ENCODE assay signal across 15 cellular contexts in genomic region chr12:132282950-132283771, GRCh38. TPM values are rescaled to one million over a fixed set of nuclear protein-coding genes. Genes with fewer than 3 reads are reported as not detected.
DNase-seq lines count a peak whose midpoint lies in the region; ATAC-seq and TF ChIP-seq lines count a peak whose summit lies in the region.
"Had no signal": no experiment of that assay in that cellular context is flagged by ENCODE, and none has a peak within 500 bp of the region (broad histone marks: within the 10 kb centered on the region; RNA-seq: fewer than 3 reads in every experiment).

No MANE protein-coding gene starts in this region.

- peak overlapping the region; percentile 76 for H3K56ac ChIP-seq in mesendoderm (ENCODE audit: low read length)

- no peaks in the 10 kb centered on the region for H3K79me1 ChIP-seq in mesendoderm (ENCODE audit: low read length)

- H3K23ac ChIP-seq in mesendoderm (ENCODE audit: low read length), result no peak overlapping the region

- H3K27ac ChIP-seq in GM23338 (ENCODE audit: low read depth) (no peak overlapping the region), mesendoderm (ENCODE audit: low read depth, low read length) (no peak overlapping the region)
- H3K27ac ChIP-seq: ascending aorta, left lung, PC-9 had no signal

- WGBS in mesendoderm (ENCODE audit: extremely low coverage, insufficient coverage, low lambda C conversion rate), result no CpG with 5 or more reads among the region's 39 CpGs

- no peak overlapping the region for H2AFZ ChIP-seq in GM23338
- H2AFZ ChIP-seq: PC-9 had no signal

- H3K9me2 ChIP-seq in GM23338 (ENCODE audit: insufficient read depth), result no peaks in the 10 kb centered on the region

- H4K8ac ChIP-seq in mesendoderm (ENCODE audit: low read depth, low read length), result no peak overlapping the region

- POLR2A ChIA-PET in activated CD8-positive, alpha-beta T cell treated with anti-CD3 and anti-CD28 coated beads, Interleukin-2, amount 10 ng/mL, durations not matched to agents 7 days and 5 days (lab: Charles Lee), result no interaction called here
- POLR2A ChIA-PET in activated CD8-positive, alpha-beta T cell treated with anti-CD3 and anti-CD28 coated beads for 36 hours (lab: Charles Lee), result no interaction called here

- peak overlapping the region; percentile 32 for H3K9ac ChIP-seq in mesendoderm (ENCODE audit: low read length)

- H3K18ac ChIP-seq in mesendoderm (ENCODE audit: low read length), result no peak overlapping the region

- H3K27me3 ChIP-seq in GM23338 (ENCODE audit: insufficient read depth) (no peaks in the 10 kb centered on the region), mesendoderm (ENCODE audit: insufficient read depth, low read length, poor library complexity) (peaks cover 6% of the 10 kb centered on the region)
- H3K27me3 ChIP-seq: ascending aorta had no signal

- intact Hi-C loops in activated CD8-positive, alpha-beta T cell treated with anti-CD3 and anti-CD28 coated beads for 36 hours (cut with micrococcal nuclease), result no loop called here

- no peak overlapping the region for H3K4me3 ChIP-seq in GM23338
- H3K4me3 ChIP-seq in mesendoderm (ENCODE audit: low read length), result no peak overlapping the region
- H3K4me3 ChIP-seq: ascending aorta, dorsolateral prefrontal cortex, left lung, PC-9 had no signal

- H3F3A ChIP-seq in GM23338 (replicated peaks; ENCODE audit: low read depth), result peaks cover 5% of the 10 kb centered on the region; the same call in 1 of the 2 replicates

- CTCF ChIA-PET in activated CD8-positive, alpha-beta T cell treated with anti-CD3 and anti-CD28 coated beads, Interleukin-2, amount 10 ng/mL, durations not matched to agents 7 days and 5 days (lab: Charles Lee), result no interaction called here
- CTCF ChIA-PET in activated CD8-positive, alpha-beta T cell treated with anti-CD3 and anti-CD28 coated beads for 36 hours (lab: Charles Lee), result no interaction called here

- H3K4ac ChIP-seq in mesendoderm (ENCODE audit: low read depth, low read length), result no peak overlapping the region

- no peak for ATAC-seq in activated CD8-positive, alpha-beta T cell treated with anti-CD3 and anti-CD28 coated beads, Interleukin-2, amount 10 ng/mL, durations not matched to agents 7 days and 5 days
- no peak for ATAC-seq in activated CD8-positive, alpha-beta T cell treated with anti-CD3 and anti-CD28 coated beads for 36 hours
- ATAC-seq in GM23338, result peak; percentile 32
- ATAC-seq: left lung had no signal

- H3K79me2 ChIP-seq in GM23338 (replicated peaks; ENCODE audit: insufficient read depth) (no peaks in the 10 kb centered on the region), mesendoderm (ENCODE audit: control insufficient read depth, insufficient read depth, low read length) (no peaks in the 10 kb centered on the region)

- H3K4me1 ChIP-seq in GM23338 (ENCODE audit: insufficient read depth) (peaks cover 4% of the 10 kb centered on the region; the same call in 1 of the 2 replicates), mesendoderm (ENCODE audit: control insufficient read depth, low read depth, low read length) (peaks cover 3% of the 10 kb centered on the region)
- H3K4me1 ChIP-seq: ascending aorta, left lung had no signal

- no peak overlapping the region for H3K27ac Mint-ChIP-seq in activated CD8-positive, alpha-beta T cell treated with anti-CD3 and anti-CD28 coated beads, Interleukin-2, amount 10 ng/mL, durations not matched to agents 7 days and 5 days
- H3K27ac Mint-ChIP-seq in activated CD8-positive, alpha-beta T cell treated with anti-CD3 and anti-CD28 coated beads for 36 hours, result no peak overlapping the region
- H3K27ac Mint-ChIP-seq in GM23338, result no peak overlapping the region
- no peak overlapping the region for H3K27ac Mint-ChIP-seq in mesothelial cell of epicardium

- H2BK120ac ChIP-seq in mesendoderm (ENCODE audit: low read depth, low read length), result no peak overlapping the region

- H3K36me3 ChIP-seq in GM23338 (ENCODE audit: insufficient read depth) (no peaks in the 10 kb centered on the region), mesendoderm (ENCODE audit: control insufficient read depth, insufficient read depth, low read length) (no peaks in the 10 kb centered on the region)
- H3K36me3 ChIP-seq: ascending aorta, left lung had no signal

- H4K5ac ChIP-seq in mesendoderm (ENCODE audit: low read length), result no peak overlapping the region

- no peak overlapping the region for H3K4me3 Mint-ChIP-seq in activated CD8-positive, alpha-beta T cell treated with anti-CD3 and anti-CD28 coated beads, Interleukin-2, amount 10 ng/mL, durations not matched to agents 7 days and 5 days
- no peak overlapping the region for H3K4me3 Mint-ChIP-seq in activated CD8-positive, alpha-beta T cell treated with anti-CD3 and anti-CD28 coated beads for 36 hours
- H3K4me3 Mint-ChIP-seq in GM23338, result peak overlapping the region; percentile 52; the same call in 2 of the 3 replicates
- H3K4me3 Mint-ChIP-seq in mesothelial cell of epicardium, result no peak overlapping the region

- no peak overlapping the region for H2AK5ac ChIP-seq in mesendoderm (ENCODE audit: low read length)

- no peak overlapping the region for H2BK5ac ChIP-seq in mesendoderm (ENCODE audit: low read length)

- no peak for TF ChIP-seq CTCF in activated CD8-positive, alpha-beta T cell treated with anti-CD3 and anti-CD28 coated beads for 36 hours (IDR thresholded peaks at IDR 0.05)
- TF ChIP-seq CTCF in GM23338 (conservative IDR thresholded peaks at IDR 0.05; ENCODE audit: low read depth in 2 of 2) (no peak), mesothelial cell of epicardium (IDR thresholded peaks at IDR 0.05; ENCODE audit: unreplicated experiment) (no peak)

- no peaks in the 10 kb centered on the region for H3K36me3 Mint-ChIP-seq in activated CD8-positive, alpha-beta T cell treated with anti-CD3 and anti-CD28 coated beads, Interleukin-2, amount 10 ng/mL, durations not matched to agents 7 days and 5 days (ENCODE audit: low read depth)
- H3K36me3 Mint-ChIP-seq in activated CD8-positive, alpha-beta T cell treated with anti-CD3 and anti-CD28 coated beads for 36 hours (ENCODE audit: low read depth), result no peaks in the 10 kb centered on the region
- H3K36me3 Mint-ChIP-seq in GM23338 (ENCODE audit: low read depth) (no peaks in the 10 kb centered on the region), mesothelial cell of epicardium (no peaks in the 10 kb centered on the region)

- H3K4me2 ChIP-seq in GM23338 (no peak overlapping the region), mesendoderm (ENCODE audit: low read length) (no peak overlapping the region)

- H2BK15ac ChIP-seq in mesendoderm (replicated peaks; ENCODE audit: low read depth), result no peak overlapping the region

- H3K4me1 Mint-ChIP-seq in activated CD8-positive, alpha-beta T cell treated with anti-CD3 and anti-CD28 coated beads, Interleukin-2, amount 10 ng/mL, durations not matched to agents 7 days and 5 days (ENCODE audit: low read depth), result peaks cover 7% of the 10 kb centered on the region
- H3K4me1 Mint-ChIP-seq in activated CD8-positive, alpha-beta T cell treated with anti-CD3 and anti-CD28 coated beads for 36 hours (ENCODE audit: low read depth), result no peaks in the 10 kb centered on the region
- peaks cover 32% of the 10 kb centered on the region for H3K4me1 Mint-ChIP-seq in GM23338
- H3K4me1 Mint-ChIP-seq in mesothelial cell of epicardium, result peaks cover 21% of the 10 kb centered on the region

- no peaks in the 10 kb centered on the region for H4K20me1 ChIP-seq in GM23338 (replicated peaks; ENCODE audit: insufficient read depth)

- no peaks in the 10 kb centered on the region for H3K9me3 Mint-ChIP-seq in activated CD8-positive, alpha-beta T cell treated with anti-CD3 and anti-CD28 coated beads, Interleukin-2, amount 10 ng/mL, durations not matched to agents 7 days and 5 days (ENCODE audit: insufficient read depth)
- H3K9me3 Mint-ChIP-seq in activated CD8-positive, alpha-beta T cell treated with anti-CD3 and anti-CD28 coated beads for 36 hours, result no peaks in the 10 kb centered on the region
- H3K9me3 Mint-ChIP-seq in GM23338 (no peaks in the 10 kb centered on the region; the same call in 2 of the 3 replicates), mesothelial cell of epicardium (no peaks in the 10 kb centered on the region)

- peaks cover 18% of the 10 kb centered on the region for H3K27me3 Mint-ChIP-seq in activated CD8-positive, alpha-beta T cell treated with anti-CD3 and anti-CD28 coated beads, Interleukin-2, amount 10 ng/mL, durations not matched to agents 7 days and 5 days (ENCODE audit: low read depth)
- peaks cover 20% of the 10 kb centered on the region for H3K27me3 Mint-ChIP-seq in activated CD8-positive, alpha-beta T cell treated with anti-CD3 and anti-CD28 coated beads for 36 hours
- H3K27me3 Mint-ChIP-seq in GM23338 (ENCODE audit: insufficient read depth, low read depth, poor library complexity), result peaks cover 13% of the 10 kb centered on the region
- H3K27me3 Mint-ChIP-seq in mesothelial cell of epicardium (ENCODE audit: low read depth), result peaks cover 68% of the 10 kb centered on the region

- DNase-seq in activated CD8-positive, alpha-beta T cell treated with anti-CD3 and anti-CD28 coated beads, Interleukin-2, amount 10 ng/mL, durations not matched to agents 7 days and 5 days, result peak; percentile 35
- DNase-seq in activated CD8-positive, alpha-beta T cell treated with anti-CD3 and anti-CD28 coated beads for 36 hours, result no peak
- DNase-seq in GM23338 (ENCODE audit: low spot score), result peak; percentile 51
- DNase-seq in UCSD-AML1 (lab: John Stamatoyannopoulos, UW; ENCODE audit: unreplicated experiment), result peak; percentile 46
- DNase-seq in mesendoderm, result peak; percentile 68
- DNase-seq in mesothelial cell of epicardium (ENCODE audit: low spot score in 2 of 2, unreplicated experiment in 2 of 2), result no peak
- DNase-seq in occipital lobe (lab: John Stamatoyannopoulos, UW), result no peak
- DNase-seq in NAMALWA (ENCODE audit: low spot score), result no peak
- DNase-seq: foreskin fibroblast, KG1 had no signal

TF ChIP-seq in GM23338, 12 proteins besides CTCF, POLR2A, EP300 and RAD21 (continues in another document):
- TF ChIP-seq EZH2phosphoT487 (IDR thresholded peaks at IDR 0.05; ENCODE audit: unreplicated experiment) (no peak), STAT1 (IDR thresholded peaks at IDR 0.05; ENCODE audit: unreplicated experiment) (no peak), CREB1 (CRISPR knock-in tag; IDR thresholded peaks at IDR 0.05; ENCODE audit: low read depth) (no peak)

RNA-seq across cellular contexts. Expression of gene GALNT9, which starts 46.2 kb away (rescaled TPM):
- total RNA-seq in activated CD8-positive, alpha-beta T cell treated with anti-CD3 and anti-CD28 coated beads, Interleukin-2, amount 10 ng/mL, durations not matched to agents 7 days and 5 days, result not detected
- not detected for total RNA-seq in activated CD8-positive, alpha-beta T cell treated with anti-CD3 and anti-CD28 coated beads for 36 hours
- total RNA-seq in GM23338 (2014; rRNA removed; shearing (Covaris generic)), result 2.5 TPM in 2 replicates
- polyA plus RNA-seq in GM23338 (2016; fragmentation: Nextera tagmentation; extraction: Ambion mirVana), result 0.81 and 0.90 TPM in 2 replicates
- 0.11 TPM for polyA plus RNA-seq in mesendoderm (2013, experiment 1 of 2)
- polyA plus RNA-seq in mesendoderm (2013, experiment 2 of 2), result 0.08 TPM
- total RNA-seq in mesothelial cell of epicardium (3.5 to 4.8 TPM (median 3.7 TPM) in 3 replicates), occipital lobe (1.4 TPM)
- total RNA-seq: ascending aorta, osteocyte had no signal

Comparison
In these comparisons a context has a peak if more than half of its experiments do, and no peak if none do; other contexts are left out.
1. DNase-seq: peak in activated CD8-positive, alpha-beta T cell treated with anti-CD3 and anti-CD28 coated beads, Interleukin-2, amount 10 ng/mL, durations not matched to agents 7 days and 5 days (single experiment), GM23338 (single experiment), UCSD-AML1 (single experiment) and mesendoderm (single experiment); none in activated CD8-positive, alpha-beta T cell treated with anti-CD3 and anti-CD28 coated beads for 36 hours (single experiment), mesothelial cell of epicardium (0 of 2), occipital lobe (single experiment) and NAMALWA (single experiment).